17 cellular contexts compared by ENCODE assay signal in genomic region chr3:125436921-125437320, GRCh38.
"Had no signal": no experiment of that assay in that cellular context is flagged by ENCODE, and none has a peak within 500 bp of the region (broad histone marks: within the 10 kb centered on the region; RNA-seq: fewer than 3 reads in every experiment).

No MANE protein-coding gene starts in this region.

- H3K27me3 ChIP-seq: colonic mucosa, heart left ventricle, neutrophil, testis, tibial nerve, upper lobe of right lung, vagina had no signal

- H3K27me3 Mint-ChIP-seq: naive thymus-derived CD8-positive, alpha-beta T cell; stimulated activated memory B cell treated with anti-CD40 and anti-IgM and Interleukin-4, amounts not matched to agents 10 μg/mL and 1 μg/mL and 100 μg/mL, for 72 hours; stimulated activated naive CD8-positive, alpha-beta T cell treated with anti-CD3 and anti-CD28 coated beads, Interleukin-15, Interleukin-2, amounts not matched to agents 100 ng/mL and 50 ng/mL, for 24 hours had no signal

- H3K4me3 Mint-ChIP-seq: naive thymus-derived CD8-positive, alpha-beta T cell; stimulated activated memory B cell treated with anti-CD40 and anti-IgM and Interleukin-4, amounts not matched to agents 10 μg/mL and 1 μg/mL and 100 μg/mL, for 72 hours; stimulated activated naive CD8-positive, alpha-beta T cell treated with anti-CD3 and anti-CD28 coated beads, Interleukin-15, Interleukin-2, amounts not matched to agents 100 ng/mL and 50 ng/mL, for 24 hours had no signal

- H3K4me1 ChIP-seq: colonic mucosa, heart left ventricle, testis, upper lobe of right lung, vagina had no signal

- H3K36me3 ChIP-seq: colonic mucosa, heart left ventricle, neutrophil, upper lobe of right lung, vagina had no signal

- H3K27ac ChIP-seq: colonic mucosa, heart left ventricle, neutrophil, testis, tibial nerve, upper lobe of right lung, vagina had no signal

- H3K9me3 ChIP-seq: colonic mucosa, neutrophil, testis, tibial nerve, upper lobe of right lung, vagina had no signal

- H3K4me3 ChIP-seq: colonic mucosa, heart left ventricle, testis, tibial nerve, upper lobe of right lung, vagina had no signal

- H3K27ac Mint-ChIP-seq: naive thymus-derived CD8-positive, alpha-beta T cell; stimulated activated memory B cell treated with anti-CD40 and anti-IgM and Interleukin-4, amounts not matched to agents 10 μg/mL and 1 μg/mL and 100 μg/mL, for 72 hours; stimulated activated naive CD8-positive, alpha-beta T cell treated with anti-CD3 and anti-CD28 coated beads, Interleukin-15, Interleukin-2, amounts not matched to agents 100 ng/mL and 50 ng/mL, for 24 hours had no signal

- H3K4me1 Mint-ChIP-seq: naive thymus-derived CD8-positive, alpha-beta T cell had no signal

- DNase-seq: colonic mucosa; dermis blood vessel endothelial cell; heart left ventricle; hippocampal formation; kidney glomerular epithelial cell; naive thymus-derived CD8-positive, alpha-beta T cell; posterior cingulate gyrus; right cardiac atrium; stimulated activated CD4-positive, alpha-beta T cell treated with anti-CD3 and anti-CD28 coated beads, Interleukin-4, amount 100 ng/mL, for 1 hour; stimulated activated CD8-positive, alpha-beta memory T cell treated with anti-CD3 and anti-CD28 coated beads, Interleukin-4, amount 100 ng/mL, for 48 hours; testis; upper lobe of right lung had no signal

- ATAC-seq: heart left ventricle; naive thymus-derived CD8-positive, alpha-beta T cell; right cardiac atrium; stimulated activated memory B cell treated with anti-CD40 and anti-IgM and Interleukin-4, amounts not matched to agents 10 μg/mL and 1 μg/mL and 100 μg/mL, for 72 hours; upper lobe of right lung had no signal

- H3K9me3 Mint-ChIP-seq: stimulated activated memory B cell treated with anti-CD40 and anti-IgM and Interleukin-4, amounts not matched to agents 10 μg/mL and 1 μg/mL and 100 μg/mL, for 72 hours; stimulated activated naive CD8-positive, alpha-beta T cell treated with anti-CD3 and anti-CD28 coated beads, Interleukin-15, Interleukin-2, amounts not matched to agents 100 ng/mL and 50 ng/mL, for 24 hours had no signal
